Comparison of ENCODE assay signal across 17 cellular contexts in the genomic region with DNA sequence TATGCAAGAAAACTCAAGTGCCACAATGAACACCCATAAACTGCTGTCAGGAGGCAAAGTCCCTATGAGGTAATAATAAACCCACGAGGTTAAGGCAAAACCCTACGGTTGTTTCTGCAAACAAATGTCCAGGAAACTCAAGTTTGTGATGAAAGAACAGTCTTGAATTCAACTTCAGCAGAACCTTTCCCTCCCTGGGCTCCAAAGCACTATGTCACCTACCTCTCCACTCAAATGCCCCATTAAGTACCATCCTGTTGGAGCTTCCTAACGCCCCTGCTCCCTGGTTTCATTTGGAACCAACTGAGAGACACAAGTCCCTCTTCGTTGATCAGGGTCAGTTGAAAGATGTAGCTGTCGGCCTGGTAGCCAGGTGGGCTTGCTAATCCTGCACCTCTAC. TPM values are rescaled to one million over a fixed set of nuclear protein-coding genes. Genes with fewer than 3 reads are reported as not detected.
A peak's percentile ranks its signal among the peaks of the same experiment; 100 is the strongest.
DNase-seq lines count a peak whose midpoint lies in the region; ATAC-seq, FAIRE-seq and TF ChIP-seq lines count a peak whose summit lies in the region.
"Had no signal": no experiment of that assay in that cellular context is flagged by ENCODE, and none has a peak within 500 bp of the region (broad histone marks: within the 10 kb centered on the region; RNA-seq: fewer than 3 reads in every experiment).

No MANE protein-coding gene starts in this region.

- H4K20me1 ChIP-seq in astrocyte (ENCODE audit: insufficient read depth, low read length): no peaks in the 10 kb centered on the region

- peak overlapping the region; percentile 100 for H3K27ac ChIP-seq in ACC112 (ENCODE audit: low read depth, low read length)
- peak overlapping the region; percentile 20 for H3K27ac ChIP-seq in astrocyte (ENCODE audit: low read depth, low read length)
- H3K27ac ChIP-seq in kidney (ENCODE audit: low read depth in 2 of 2, low read length in 2 of 2): peak overlapping the region; percentile 88 to 91
- H3K27ac ChIP-seq in psoas muscle: peak overlapping the region; percentile 83

- H3K4me1 ChIP-seq in ACC112 (ENCODE audit: control insufficient read depth, insufficient read depth, low read length, unreplicated experiment): peaks cover 93% of the 10 kb centered on the region
- peaks cover 52% of the 10 kb centered on the region for H3K4me1 ChIP-seq in astrocyte (ENCODE audit: insufficient read depth, low read length)
- H3K4me1 ChIP-seq in kidney (ENCODE audit: control insufficient read depth in 1 of 2, insufficient read depth in 1 of 2, low read depth in 1 of 2, low read length in 2 of 2): peaks cover 30 to 59% of the 10 kb centered on the region in 2 donors
- H3K4me1 ChIP-seq in psoas muscle: peaks cover 73% of the 10 kb centered on the region

- 38 to 52% (median 47%) methylated on average over 5 of the region's 5 CpGs for WGBS in psoas muscle, 3 donors

- DNase-seq in astrocyte (ENCODE audit: low read depth): no peak
- DNase-seq in kidney: no peak
- no peak for DNase-seq in psoas muscle
- no peak for DNase-seq in EL
- no peak for DNase-seq in epidermal melanocyte (ENCODE audit: insufficient read length, low spot score)
- DNase-seq in stimulated activated naive CD8-positive, alpha-beta T cell treated with anti-CD3 and anti-CD28 coated beads, Interleukin-15, amount 100 ng/mL, for 72 hours: no peak
- DNase-seq: activated CD4-positive, alpha-beta T cell treated with anti-CD3 and anti-CD28 coated beads, Interleukin-2, amount 10 ng/mL, durations not matched to agents 24 days and 14 days; activated T-cell treated with anti-CD3 and anti-CD28 coated beads, Interleukin-2, amount 50 U/mL, for 4 hours; H7; natural killer cell; NCI-H187 treated with DMSO at 0.1 percent for 48 hours; NCI-H524; T-helper 2 cell had no signal

- peak overlapping the region; percentile 85 for H3K27ac Mint-ChIP-seq in astrocyte (ENCODE audit: unreplicated experiment)
- H3K27ac Mint-ChIP-seq in stimulated activated naive CD8-positive, alpha-beta T cell treated with anti-CD3 and anti-CD28 coated beads, Interleukin-15, amount 100 ng/mL, for 72 hours: no peak overlapping the region
- H3K27ac Mint-ChIP-seq: activated CD4-positive, alpha-beta T cell treated with anti-CD3 and anti-CD28 coated beads, Interleukin-2, amount 10 ng/mL, durations not matched to agents 24 days and 14 days; natural killer cell had no signal

- H3K4me3 ChIP-seq in ACC112 (ENCODE audit: low read depth, low read length): 0 out of 2 replicates have a peak overlapping the region, but pooled peaks have one; percentile 6
- H3K4me3 ChIP-seq in astrocyte (ENCODE audit: insufficient read depth, low read depth, low read length): no peak overlapping the region
- no peak overlapping the region for H3K4me3 ChIP-seq in kidney (ENCODE audit: low read length in 2 of 2)
- H3K4me3 ChIP-seq in psoas muscle: no peak overlapping the region

- FAIRE-seq in astrocyte (lab: Jason Lieb, UNC): no peak
- no peak for FAIRE-seq in kidney (lab: Jason Lieb, UNC)
- FAIRE-seq: D721Med, RCC 7860 had no signal

- H3K27me3 Mint-ChIP-seq in astrocyte (ENCODE audit: low read depth, unreplicated experiment): no peaks in the 10 kb centered on the region
- H3K27me3 Mint-ChIP-seq in stimulated activated naive CD8-positive, alpha-beta T cell treated with anti-CD3 and anti-CD28 coated beads, Interleukin-15, amount 100 ng/mL, for 72 hours: peaks cover 8% of the 10 kb centered on the region

- TF ChIP-seq CTCF in astrocyte (IDR thresholded peaks at IDR 0.05; ENCODE audit: insufficient read depth, low read depth, low read length): no peak
- no peak for TF ChIP-seq CTCF in kidney (IDR thresholded peaks at IDR 0.05; ENCODE audit: borderline replicate concordance, extremely low read depth, insufficient read depth)
- no peak for TF ChIP-seq CTCF in psoas muscle (IDR thresholded peaks at IDR 0.05)

- peaks cover 24% of the 10 kb centered on the region for H3K36me3 ChIP-seq in ACC112 (ENCODE audit: insufficient read depth, low read length)
- H3K36me3 ChIP-seq in astrocyte (ENCODE audit: insufficient read depth, low read length): peaks cover 34% of the 10 kb centered on the region
- peaks cover 3 to 11% of the 10 kb centered on the region in 2 donors for H3K36me3 ChIP-seq in kidney (ENCODE audit: control insufficient read depth in 1 of 2, insufficient read depth in 2 of 2, low read length in 2 of 2)
- H3K36me3 ChIP-seq in psoas muscle (ENCODE audit: insufficient read depth in 1 of 2, low read depth in 1 of 2): peaks cover 0 to 22% of the 10 kb centered on the region in 2 donors

- H3K36me3 Mint-ChIP-seq in astrocyte (ENCODE audit: low read depth, unreplicated experiment): peaks cover 9% of the 10 kb centered on the region
- H3K36me3 Mint-ChIP-seq: natural killer cell had no signal

- intact Hi-C loops in kidney (cut with DNase I) (no loop called here), psoas muscle (cut with DNase I) (loop anchor here (5.0 kb wide), 1 partner anchor 34 kb away; the partner anchor contains the start of gene CD59 (in 2 of the 2))

- H3K9me3 ChIP-seq in astrocyte (ENCODE audit: insufficient read depth, low read depth, low read length) (no peaks in the 10 kb centered on the region), kidney (ENCODE audit: control insufficient read depth in 1 of 2, low read length in 2 of 2) (no peaks in the 10 kb centered on the region), psoas muscle (no peaks in the 10 kb centered on the region)

- peaks cover 10% of the 10 kb centered on the region for H3K79me2 ChIP-seq in ACC112 (ENCODE audit: control insufficient read depth, insufficient read depth, low read length, unreplicated experiment)
- H3K79me2 ChIP-seq in astrocyte (ENCODE audit: insufficient read depth, low read length): peaks cover 12% of the 10 kb centered on the region

- H2AFZ ChIP-seq in ACC112 (ENCODE audit: low read length, unreplicated experiment) (no peak overlapping the region), astrocyte (ENCODE audit: low read depth, low read length) (no peak overlapping the region)

- H3K27me3 ChIP-seq in ACC112 (ENCODE audit: insufficient read depth, low read length) (no peaks in the 10 kb centered on the region), astrocyte (ENCODE audit: insufficient read depth, low read length) (no peaks in the 10 kb centered on the region), psoas muscle (ENCODE audit: insufficient read depth in 3 of 3, low read length in 2 of 3) (no peaks in the 10 kb centered on the region)

- H3K9ac ChIP-seq in astrocyte (ENCODE audit: low read length) (no peak overlapping the region), kidney (ENCODE audit: low read length in 2 of 2) (peak overlapping the region in 1 of 2 donors; percentile 37)

- H3K9me3 Mint-ChIP-seq in astrocyte (ENCODE audit: unreplicated experiment): no peaks in the 10 kb centered on the region
- no peaks in the 10 kb centered on the region for H3K9me3 Mint-ChIP-seq in stimulated activated naive CD8-positive, alpha-beta T cell treated with anti-CD3 and anti-CD28 coated beads, Interleukin-15, amount 100 ng/mL, for 72 hours
- H3K9me3 Mint-ChIP-seq: activated CD4-positive, alpha-beta T cell treated with anti-CD3 and anti-CD28 coated beads, Interleukin-2, amount 10 ng/mL, durations not matched to agents 24 days and 14 days; activated T-cell treated with anti-CD3 and anti-CD28 coated beads, Interleukin-2, amount 50 U/mL, for 4 hours; natural killer cell had no signal

- H3K4me2 ChIP-seq in astrocyte (ENCODE audit: low read length): no peak overlapping the region

- H3K4me1 Mint-ChIP-seq in astrocyte (ENCODE audit: low read depth, unreplicated experiment): peaks cover 32% of the 10 kb centered on the region
- H3K4me1 Mint-ChIP-seq in stimulated activated naive CD8-positive, alpha-beta T cell treated with anti-CD3 and anti-CD28 coated beads, Interleukin-15, amount 100 ng/mL, for 72 hours: peaks cover 22% of the 10 kb centered on the region

- H3K4me3 Mint-ChIP-seq in astrocyte (ENCODE audit: unreplicated experiment): no peak overlapping the region
- H3K4me3 Mint-ChIP-seq in stimulated activated naive CD8-positive, alpha-beta T cell treated with anti-CD3 and anti-CD28 coated beads, Interleukin-15, amount 100 ng/mL, for 72 hours: no peak overlapping the region
- H3K4me3 Mint-ChIP-seq: activated CD4-positive, alpha-beta T cell treated with anti-CD3 and anti-CD28 coated beads, Interleukin-2, amount 10 ng/mL, durations not matched to agents 24 days and 14 days; activated T-cell treated with anti-CD3 and anti-CD28 coated beads, Interleukin-2, amount 50 U/mL, for 4 hours had no signal

- ATAC-seq in psoas muscle (no peak), HG03045 (IDR thresholded peaks at IDR 0.05; ENCODE audit: unreplicated experiment) (no peak)
- ATAC-seq in stimulated activated naive CD8-positive, alpha-beta T cell treated with anti-CD3 and anti-CD28 coated beads, Interleukin-15, amount 100 ng/mL, for 72 hours: no peak
- ATAC-seq: activated T-cell treated with anti-CD3 and anti-CD28 coated beads, Interleukin-2, amount 50 U/mL, for 4 hours; natural killer cell had no signal

RNA-seq across cellular contexts. Expression of gene C11orf91, which starts 2.6 kb away (rescaled TPM):
- total RNA-seq in astrocyte: not detected in 2 replicates
- not detected for total RNA-seq in kidney
- polyA plus RNA-seq in kidney (ENCODE audit: insufficient read depth, low read depth, low replicate concordance): not detected
- under 1 TPM in 3 of 4 donors, not detected in 1; 0.49 to 0.87 (median 0.53) TPM for total RNA-seq in psoas muscle
- polyA plus RNA-seq in psoas muscle: under 1 TPM in 1 of 3 donors, not detected in 2; 0.14 TPM
- total RNA-seq: activated T-cell treated with anti-CD3 and anti-CD28 coated beads, Interleukin-2, amount 50 U/mL, for 4 hours; H7; natural killer cell had no signal

RNA-seq across cellular contexts. Expression of gene CD59, which starts 33.0 kb away (rescaled TPM):
- total RNA-seq in astrocyte: 587 and 662 TPM in 2 replicates
- total RNA-seq in kidney: 1,010 TPM
- polyA plus RNA-seq in kidney (ENCODE audit: insufficient read depth, low read depth, low replicate concordance): 559 TPM
- 100 to 1,000 TPM; 548 to 930 (median 580) TPM for total RNA-seq in psoas muscle
- 100 to 1,000 TPM; 423 to 754 (median 450) TPM for polyA plus RNA-seq in psoas muscle

Comparison
In these comparisons a context has a peak if more than half of its experiments do, and no peak if none do; other contexts are left out.
1. H3K27ac ChIP-seq: peak in every context shown above with its lines; median percentile 100 in ACC112; 90 in kidney; 83 in psoas muscle; 20 in astrocyte.